8 cellular contexts compared by ENCODE assay signal in genomic region chr12:118061011-118061875, GRCh38. TPM values are rescaled to one million over a fixed set of nuclear protein-coding genes. Genes with fewer than 3 reads are reported as not detected.
DNase-seq lines count a peak whose midpoint lies in the region; ATAC-seq, FAIRE-seq and TF ChIP-seq lines count a peak whose summit lies in the region.

TSS of gene WSB2 (minus strand) at chr12:118061179. CDS start at chr12:118061048, 131 bp downstream.

- TF ChIP-seq POLR2A in prostate gland (IDR thresholded peaks at IDR 0.05) (no peak), vagina (IDR thresholded peaks at IDR 0.05) (peak in 1 of 2 donors; percentile 20)

- H4K20me1 ChIP-seq in astrocyte (ENCODE audit: insufficient read depth, low read length): peaks cover 4% of the 10 kb centered on the region

- intact Hi-C loops in prostate gland (cut with DNase I): loop anchor here (5.0 kb wide), 2 partner anchors 41 to 311 kb away; partner anchors contain the start of genes TAOK3 and VSIG10
- intact Hi-C loops in vagina (cut with DNase I): loop anchor here (5.0 kb wide), 2 partner anchors 44 to 311 kb away; partner anchors contain the start of genes RFC5 and TAOK3

- H3K4me3 ChIP-seq in AG04449 (ENCODE audit: low read depth, low read length): peak within 1 kb of the TSS; percentile 82
- H3K4me3 ChIP-seq in astrocyte (ENCODE audit: insufficient read depth, low read depth, low read length): peak within 1 kb of the TSS; percentile 92
- H3K4me3 ChIP-seq in right atrium auricular region: peak within 1 kb of the TSS; percentile 79 to 86
- H3K4me3 ChIP-seq in prostate gland: peak within 1 kb of the TSS; percentile 81 to 89
- H3K4me3 ChIP-seq in vagina: peak within 1 kb of the TSS; percentile 79 to 93

- H3K27ac Mint-ChIP-seq in T-helper 2 cell treated with Interferon-gamma antibody and Interleukin-4, amounts not matched to agents 5 μg/mL and 100 μg/mL, for 36 hours: peak within 1 kb of the TSS; percentile 99
- H3K27ac Mint-ChIP-seq in astrocyte (ENCODE audit: unreplicated experiment): peak within 1 kb of the TSS; percentile 91

- H3K4me3 Mint-ChIP-seq in T-helper 2 cell treated with Interferon-gamma antibody and Interleukin-4, amounts not matched to agents 5 μg/mL and 100 μg/mL, for 36 hours: peak within 1 kb of the TSS; percentile 99
- H3K4me3 Mint-ChIP-seq in astrocyte (ENCODE audit: unreplicated experiment): peak within 1 kb of the TSS; percentile 96

- no peak for TF ChIP-seq CTCF in AG04449 (IDR thresholded peaks at IDR 0.05; ENCODE audit: insufficient read depth, low read length, missing control alignments)
- TF ChIP-seq CTCF in astrocyte (IDR thresholded peaks at IDR 0.05; ENCODE audit: insufficient read depth, low read depth, low read length): no peak
- no peak for TF ChIP-seq CTCF in right atrium auricular region (IDR thresholded peaks at IDR 0.05)
- TF ChIP-seq CTCF in prostate gland (IDR thresholded peaks at IDR 0.05): no peak
- TF ChIP-seq CTCF in vagina (IDR thresholded peaks at IDR 0.05): no peak

- H2AFZ ChIP-seq in astrocyte (ENCODE audit: low read depth, low read length): peak within 1 kb of the TSS; percentile 66

- H3K4me2 ChIP-seq in astrocyte (ENCODE audit: low read length): peak within 1 kb of the TSS; percentile 99

- H3K9me3 Mint-ChIP-seq in T-helper 2 cell treated with Interferon-gamma antibody and Interleukin-4, amounts not matched to agents 5 μg/mL and 100 μg/mL, for 36 hours: no peaks in the 10 kb centered on the region
- H3K9me3 Mint-ChIP-seq in astrocyte (ENCODE audit: unreplicated experiment): no peaks in the 10 kb centered on the region

- no peaks in the 10 kb centered on the region for H3K27me3 Mint-ChIP-seq in T-helper 2 cell treated with Interferon-gamma antibody and Interleukin-4, amounts not matched to agents 5 μg/mL and 100 μg/mL, for 36 hours (ENCODE audit: low read depth)
- no peaks in the 10 kb centered on the region for H3K27me3 Mint-ChIP-seq in astrocyte (ENCODE audit: low read depth, unreplicated experiment)

- DNase-seq in AG04449 (ENCODE audit: low read depth, low spot score) (no peak), astrocyte (ENCODE audit: low read depth) (peak; percentile 44), right atrium auricular region (ENCODE audit: low spot score) (no peak), prostate gland (ENCODE audit: low spot score) (peak; percentile 70), vagina (ENCODE audit: extremely low spot score in 2 of 2) (no peak)
- DNase-seq in T-helper 2 cell treated with Interferon-gamma antibody and Interleukin-4, amounts not matched to agents 5 μg/mL and 100 μg/mL, for 36 hours (ENCODE audit: low spot score): peak; percentile 72

- H3K4me1 ChIP-seq in astrocyte (ENCODE audit: insufficient read depth, low read length): peaks cover 21% of the 10 kb centered on the region
- peaks cover 0 to 56% of the 10 kb centered on the region in 2 donors for H3K4me1 ChIP-seq in right atrium auricular region
- no peaks in the 10 kb centered on the region for H3K4me1 ChIP-seq in prostate gland (replicated peaks)
- H3K4me1 ChIP-seq in vagina: peaks cover 45% of the 10 kb centered on the region

- H3K9me3 ChIP-seq in astrocyte (ENCODE audit: insufficient read depth, low read depth, low read length) (no peaks in the 10 kb centered on the region), right atrium auricular region (no peaks in the 10 kb centered on the region), prostate gland (no peaks in the 10 kb centered on the region), vagina (no peaks in the 10 kb centered on the region)

- ATAC-seq in GM19025 (IDR thresholded peaks at IDR 0.05; ENCODE audit: low read depth, unreplicated experiment): peak; percentile 58

- H3K27me3 ChIP-seq in astrocyte (ENCODE audit: insufficient read depth, low read length) (no peaks in the 10 kb centered on the region), right atrium auricular region (no peaks in the 10 kb centered on the region), prostate gland (replicated peaks; ENCODE audit: insufficient read depth) (no peaks in the 10 kb centered on the region), vagina (no peaks in the 10 kb centered on the region)

- CTCF ChIA-PET in AG04449 (lab: Yijun Ruan, JAX): interaction anchor here (1.1 to 2.3 kb wide), 3 partner anchors 9 to 60 kb away, joined by 3 to 7 read pairs (median 3); no protein-coding TSS in a partner anchor

- H3K27ac ChIP-seq in astrocyte (ENCODE audit: low read depth, low read length) (peak within 1 kb of the TSS; percentile 88), right atrium auricular region (peak within 1 kb of the TSS; percentile 98), prostate gland (peak within 1 kb of the TSS; percentile 99), vagina (peak within 1 kb of the TSS; percentile 99)

- no peak for TF ChIP-seq EP300 in Ishikawa (IDR thresholded peaks at IDR 0.05; ENCODE audit: borderline replicate concordance)

- WGBS in prostate gland: under 1% methylated on average over 41 of the region's 76 CpGs

- POLR2A ChIA-PET in AG04449 (lab: Yijun Ruan, JAX): no interaction called here

- H3K9ac ChIP-seq in astrocyte (ENCODE audit: low read length): peak within 1 kb of the TSS; percentile 99

- no peaks in the 10 kb centered on the region for H3K36me3 ChIP-seq in astrocyte (ENCODE audit: insufficient read depth, low read length)
- no peaks in the 10 kb centered on the region for H3K36me3 ChIP-seq in right atrium auricular region
- H3K36me3 ChIP-seq in prostate gland: no peaks in the 10 kb centered on the region
- H3K36me3 ChIP-seq in vagina: no peaks in the 10 kb centered on the region

- no peak for FAIRE-seq in astrocyte (lab: Jason Lieb, UNC)

- no peak for TF ChIP-seq RAD21 in Ishikawa (IDR thresholded peaks at IDR 0.05; ENCODE audit: low read depth)

- peaks cover 3% of the 10 kb centered on the region for H3K36me3 Mint-ChIP-seq in T-helper 2 cell treated with Interferon-gamma antibody and Interleukin-4, amounts not matched to agents 5 μg/mL and 100 μg/mL, for 36 hours (ENCODE audit: low read depth)
- H3K36me3 Mint-ChIP-seq in astrocyte (ENCODE audit: low read depth, unreplicated experiment): peaks cover 4% of the 10 kb centered on the region

- peaks cover 49% of the 10 kb centered on the region for H3K4me1 Mint-ChIP-seq in T-helper 2 cell treated with Interferon-gamma antibody and Interleukin-4, amounts not matched to agents 5 μg/mL and 100 μg/mL, for 36 hours (ENCODE audit: low read depth)
- H3K4me1 Mint-ChIP-seq in astrocyte (ENCODE audit: low read depth, unreplicated experiment): peaks cover 27% of the 10 kb centered on the region

- peaks cover 56% of the 10 kb centered on the region for H3K79me2 ChIP-seq in astrocyte (ENCODE audit: insufficient read depth, low read length)

TF ChIP-seq in Ishikawa, 13 proteins besides CTCF, POLR2A, EP300 and RAD21:
- TF ChIP-seq YY1 (IDR thresholded peaks at IDR 0.05; ENCODE audit: low read depth): 0 out of 2 replicates have a peak, but pooled peaks have one; percentile 31
- no peak for TF ChIP-seq CREB1 (IDR thresholded peaks at IDR 0.05; ENCODE audit: low read depth)
- TF ChIP-seq TCF12 (IDR thresholded peaks at IDR 0.05; ENCODE audit: low read depth): no peak
- TF ChIP-seq NFIC (IDR thresholded peaks at IDR 0.05): no peak
- TF ChIP-seq ZBTB7A (IDR thresholded peaks at IDR 0.05; ENCODE audit: low read depth): peak; percentile 48; the same call in 1 of the 2 replicates
- TF ChIP-seq REST (IDR thresholded peaks at IDR 0.05; ENCODE audit: low read depth): no peak
- TF ChIP-seq MAX (IDR thresholded peaks at IDR 0.05): no peak
- no peak for TF ChIP-seq FOXM1 (IDR thresholded peaks at IDR 0.05; ENCODE audit: borderline replicate concordance, low read depth)
- peak; percentile 73 for TF ChIP-seq EGR1 (IDR thresholded peaks at IDR 0.05)
- TF ChIP-seq CEBPB (IDR thresholded peaks at IDR 0.05): no peak
- peak; percentile 5 for TF ChIP-seq TAF1 (IDR thresholded peaks at IDR 0.05; ENCODE audit: low read depth)
- TF ChIP-seq USF1 (IDR thresholded peaks at IDR 0.05): peak; percentile 89
- TF ChIP-seq TEAD4 (IDR thresholded peaks at IDR 0.05): no peak

RNA-seq across cellular contexts. Expression of gene WSB2, which starts in this region (rescaled TPM):
- total RNA-seq in astrocyte (98.7 and 113 TPM in 2 replicates), right atrium auricular region (10 to 100 TPM; 72.3 to 86.3 TPM), prostate gland (10 to 100 TPM; 41.3 to 99.2 TPM), vagina (44.0 TPM)

Comparison
In these comparisons a context has a peak if more than half of its experiments do, and no peak if none do; other contexts are left out.
1. DNase-seq: peak in T-helper 2 cell treated with Interferon-gamma antibody and Interleukin-4, amounts not matched to agents 5 μg/mL and 100 μg/mL, for 36 hours (single experiment), astrocyte (single experiment) and prostate gland (single experiment); none in AG04449 (single experiment), right atrium auricular region (single experiment) and vagina (0 of 2).
2. Peak in every context shown above with its lines, with median percentiles within 50 percentile points of each other: H3K4me3 ChIP-seq and H3K27ac ChIP-seq.